ENCODE assay signal across 8 cellular contexts in the genomic region with DNA sequence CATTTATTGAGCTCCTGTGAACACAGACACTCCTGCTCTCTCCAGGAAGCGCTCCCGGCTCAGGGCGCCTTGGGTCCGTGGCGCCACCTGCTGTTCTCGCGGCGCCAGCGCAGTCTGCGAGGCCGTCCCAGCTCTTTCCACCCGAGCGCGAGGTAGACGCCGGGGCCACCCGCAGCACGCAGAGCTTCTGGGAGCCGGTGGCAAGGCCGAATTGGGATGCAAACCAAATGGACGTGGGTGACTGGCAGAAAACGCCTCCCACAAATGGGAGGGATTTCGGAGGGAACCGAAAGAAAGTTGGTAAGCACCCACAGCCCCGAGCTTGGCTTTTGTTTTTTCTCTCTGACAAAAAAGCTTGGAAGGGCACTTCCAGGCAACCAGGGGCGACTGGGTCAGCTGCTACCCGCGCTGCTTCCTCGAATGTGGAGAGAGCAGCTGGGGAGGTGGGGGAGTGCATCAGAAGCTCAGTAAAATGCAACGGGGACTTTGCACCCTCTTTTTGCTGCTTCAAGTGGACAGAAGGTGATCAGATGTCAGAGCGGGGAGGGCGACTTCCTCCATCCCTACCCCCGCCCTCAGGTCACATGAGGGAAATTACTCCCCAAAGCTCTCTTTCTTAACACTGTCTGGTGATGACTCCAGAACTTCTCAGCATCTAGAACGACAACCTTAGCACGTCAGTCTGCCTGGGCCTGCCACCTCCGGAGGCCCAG. TPM values are rescaled to one million over a fixed set of nuclear protein-coding genes. Genes with fewer than 3 reads are reported as not detected.
DNase-seq lines count a peak whose midpoint lies in the region; ATAC-seq, FAIRE-seq and TF ChIP-seq lines count a peak whose summit lies in the region.

No MANE protein-coding gene starts in this region.

- DNase-seq in DMS53 treated with DMSO at 0.1 percent for 48 hours (lab: John Stamatoyannopoulos, UW; ENCODE audit: unreplicated experiment) (peak; percentile 79), RCC 7860 (ENCODE audit: low spot score) (peak; percentile 39), fibroblast of the aortic adventitia (ENCODE audit: low read depth) (peak; percentile 77)
- peak; percentile 78 for DNase-seq in activated effector memory CD4-positive, alpha-beta T cell treated with Interleukin-2 at 50 U/mL for 16 hours
- peak; percentile 83 to 85 for DNase-seq in stimulated activated naive CD8-positive, alpha-beta T cell treated with anti-CD3 and anti-CD28 coated beads, Interleukin-15, amount 100 ng/mL, for 72 hours

- H3K4me1 Mint-ChIP-seq in IgD-negative memory B cell (peaks cover 10 to 16% (median 15%) of the 10 kb centered on the region in 3 donors), nephron (peaks cover 22% of the 10 kb centered on the region)
- H3K4me1 Mint-ChIP-seq in stimulated activated naive CD8-positive, alpha-beta T cell treated with anti-CD3 and anti-CD28 coated beads, Interleukin-15, amount 100 ng/mL, for 72 hours, result peaks cover 43% of the 10 kb centered on the region

- H3K4me3 Mint-ChIP-seq in IgD-negative memory B cell, result peak overlapping the region; percentile 34 to 92 (median 82)
- peak overlapping the region; percentile 74 to 76 (median 76) for H3K4me3 Mint-ChIP-seq in nephron
- H3K4me3 Mint-ChIP-seq in stimulated activated naive CD8-positive, alpha-beta T cell treated with anti-CD3 and anti-CD28 coated beads, Interleukin-15, amount 100 ng/mL, for 72 hours, result peak overlapping the region; percentile 78 to 87

- no peak overlapping the region for H3K27ac Mint-ChIP-seq in IgD-negative memory B cell
- H3K27ac Mint-ChIP-seq in nephron, result peak overlapping the region in 2 of 3 experiments; percentile 10 to 62
- peak overlapping the region; percentile 55 to 78 for H3K27ac Mint-ChIP-seq in stimulated activated naive CD8-positive, alpha-beta T cell treated with anti-CD3 and anti-CD28 coated beads, Interleukin-15, amount 100 ng/mL, for 72 hours

- H3K9me3 Mint-ChIP-seq in IgD-negative memory B cell, result no peaks in the 10 kb centered on the region
- no peaks in the 10 kb centered on the region for H3K9me3 Mint-ChIP-seq in nephron
- no peaks in the 10 kb centered on the region for H3K9me3 Mint-ChIP-seq in stimulated activated naive CD8-positive, alpha-beta T cell treated with anti-CD3 and anti-CD28 coated beads, Interleukin-15, amount 100 ng/mL, for 72 hours

- TF ChIP-seq CTCF in fibroblast of the aortic adventitia (IDR thresholded peaks at IDR 0.05; ENCODE audit: insufficient read depth, low read length) (peak; percentile 99), nephron (IDR thresholded peaks at IDR 0.05; ENCODE audit: unreplicated experiment in 3 of 3) (peak; percentile 99)

- no peak for FAIRE-seq in RCC 7860 (lab: Jason Lieb, UNC)

- H3K4me3 ChIP-seq in fibroblast of the aortic adventitia (ENCODE audit: low read depth, low read length), result peak overlapping the region; percentile 60

- no peaks in the 10 kb centered on the region for H3K36me3 Mint-ChIP-seq in IgD-negative memory B cell
- H3K36me3 Mint-ChIP-seq in nephron (ENCODE audit: low read depth), result no peaks in the 10 kb centered on the region

- H3K27me3 Mint-ChIP-seq in IgD-negative memory B cell (no peaks in the 10 kb centered on the region), nephron (ENCODE audit: low read depth) (peaks cover 9% of the 10 kb centered on the region)
- H3K27me3 Mint-ChIP-seq in stimulated activated naive CD8-positive, alpha-beta T cell treated with anti-CD3 and anti-CD28 coated beads, Interleukin-15, amount 100 ng/mL, for 72 hours, result no peaks in the 10 kb centered on the region

- peak; percentile 97 for ATAC-seq in GM21529 (IDR thresholded peaks at IDR 0.05; ENCODE audit: unreplicated experiment)
- peak; percentile 96 for ATAC-seq in stimulated activated naive CD8-positive, alpha-beta T cell treated with anti-CD3 and anti-CD28 coated beads, Interleukin-15, amount 100 ng/mL, for 72 hours

RNA-seq across cellular contexts. Expression of a gene that starts 13.5 kb away (rescaled TPM):
- polyA plus RNA-seq in IgD-negative memory B cell, result 16.4 TPM
- 28.9 and 122 TPM in 2 replicates for total RNA-seq in fibroblast of the aortic adventitia (ENCODE audit: low replicate concordance)

Comparison
In these comparisons a context has a peak if more than half of its experiments do, and no peak if none do; other contexts are left out.
1. Peak in every context shown above with its lines: DNase-seq, ATAC-seq and H3K4me3 ChIP-seq.
2. H3K27ac Mint-ChIP-seq: peak in nephron (2 of 3) and stimulated activated naive CD8-positive, alpha-beta T cell treated with anti-CD3 and anti-CD28 coated beads, Interleukin-15, amount 100 ng/mL, for 72 hours (2 of 2); none in IgD-negative memory B cell (0 of 3).